ENCODE assay signal across 22 cellular contexts in the genomic region with DNA sequence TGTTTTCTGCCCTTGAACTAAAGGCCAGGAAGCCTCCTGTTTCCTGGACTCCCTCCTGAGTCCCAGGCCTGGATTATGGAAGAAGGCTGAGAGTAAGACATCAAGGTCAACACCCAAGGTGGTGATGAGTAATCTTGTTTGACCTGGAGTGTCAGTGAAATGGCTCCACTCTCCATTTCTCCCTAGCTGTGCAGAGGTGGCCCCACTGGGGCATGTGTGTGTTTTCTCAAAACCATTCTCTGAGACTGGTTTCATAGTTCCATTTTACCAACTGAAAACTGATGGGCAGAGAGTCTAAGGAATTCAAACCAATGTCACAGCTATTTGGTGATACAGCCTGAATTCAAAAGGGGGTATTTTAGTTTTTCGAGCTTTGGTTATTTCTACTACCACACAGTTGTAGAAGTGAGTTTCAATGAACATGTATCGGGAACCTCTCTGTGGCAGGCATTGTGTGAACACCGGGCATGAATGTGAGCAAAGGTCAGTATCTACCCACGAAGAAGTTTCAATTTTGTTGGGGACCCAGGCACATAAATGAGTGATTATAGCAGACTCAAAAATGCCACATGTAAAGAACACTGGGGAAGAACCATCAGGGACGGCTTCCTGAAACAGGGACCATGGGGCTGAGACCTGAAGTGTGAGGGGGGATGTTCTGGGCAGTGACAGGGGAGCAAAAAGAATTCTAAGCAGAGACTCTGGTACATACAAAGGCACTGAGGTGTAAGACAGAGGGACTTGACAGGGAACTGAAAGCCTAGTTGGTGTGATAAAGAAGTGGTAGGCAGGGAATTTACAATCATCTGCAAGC.
"Had no signal": no experiment of that assay in that cellular context is flagged by ENCODE, and none has a peak within 500 bp of the region (broad histone marks: within the 10 kb centered on the region; RNA-seq: fewer than 3 reads in every experiment).

No MANE protein-coding gene starts in this region.

- H3K36me3 Mint-ChIP-seq: activated naive CD4-positive, alpha-beta T cell treated with anti-CD3 and anti-CD28 coated beads, Interleukin-2, amount 50 U/mL, for 72 hours; WTC11 had no signal

- H3K27ac Mint-ChIP-seq: activated CD8-positive, alpha-beta T cell treated with anti-CD3 and anti-CD28 coated beads for 36 hours; activated naive CD4-positive, alpha-beta T cell treated with anti-CD3 and anti-CD28 coated beads, Interleukin-2, amount 50 U/mL, for 72 hours; memory B cell; naive thymus-derived CD8-positive, alpha-beta T cell; stimulated activated naive CD8-positive, alpha-beta T cell treated with anti-CD3 and anti-CD28 coated beads, Interleukin-15, Interleukin-2, amounts not matched to agents 100 ng/mL and 50 ng/mL, for 24 hours; WTC11 had no signal

- DNase-seq: activated CD4-positive, alpha-beta T cell treated with anti-CD3 and anti-CD28 coated beads for 4 hours; activated CD8-positive, alpha-beta memory T cell treated with anti-CD3 and anti-CD28 coated beads, Interleukin-2, amount 50 U/mL, for 4 hours; activated CD8-positive, alpha-beta T cell treated with anti-CD3 and anti-CD28 coated beads for 36 hours; activated gamma-delta T cell; activated T-cell treated with anti-CD3 and anti-CD28 coated beads, Interleukin-2, amount 50 U/mL, for 48 hours; esophagus squamous epithelium; left lung; naive thymus-derived CD8-positive, alpha-beta T cell; occipital lobe; right lobe of liver; stimulated activated CD4-positive, alpha-beta T cell treated with anti-CD3 and anti-CD28 coated beads, Interleukin-4, amount 100 ng/mL, for 4 hours; stimulated activated CD8-positive, alpha-beta memory T cell treated with anti-CD3 and anti-CD28 coated beads, Interleukin-4, amount 100 ng/mL, for 48 hours had no signal

- H3K36me3 ChIP-seq: cardiac muscle cell, esophagus squamous epithelium, left lung, prostate gland, right lobe of liver, suprapubic skin, upper lobe of left lung had no signal

- H3K4me3 ChIP-seq: cardiac muscle cell, esophagus squamous epithelium, hepatocyte, left lung, prostate gland, right lobe of liver, smooth muscle cell, suprapubic skin, upper lobe of left lung had no signal

- H3K4me1 ChIP-seq: prostate gland, right lobe of liver had no signal

- H3K27me3 Mint-ChIP-seq: activated CD8-positive, alpha-beta T cell treated with anti-CD3 and anti-CD28 coated beads for 36 hours had no signal

- H2AFZ ChIP-seq: hepatocyte had no signal

- ATAC-seq: activated CD8-positive, alpha-beta T cell treated with anti-CD3 and anti-CD28 coated beads for 36 hours; activated naive CD4-positive, alpha-beta T cell treated with anti-CD3 and anti-CD28 coated beads, Interleukin-2, amount 50 U/mL, for 72 hours; left lung; naive thymus-derived CD8-positive, alpha-beta T cell; right lobe of liver; WTC11 had no signal

- H3K27ac ChIP-seq: cardiac muscle cell, hepatocyte, prostate gland, right lobe of liver had no signal

- H3K79me2 ChIP-seq: hepatocyte had no signal

- H3K27me3 ChIP-seq: cardiac muscle cell, esophagus squamous epithelium, hepatocyte, left lung, right lobe of liver, suprapubic skin, upper lobe of left lung had no signal

- H3K9me3 ChIP-seq: esophagus squamous epithelium, left lung, prostate gland, right lobe of liver, suprapubic skin, upper lobe of left lung had no signal

- H3K4me3 Mint-ChIP-seq: activated CD8-positive, alpha-beta T cell treated with anti-CD3 and anti-CD28 coated beads for 36 hours; memory B cell; naive thymus-derived CD8-positive, alpha-beta T cell; stimulated activated naive CD8-positive, alpha-beta T cell treated with anti-CD3 and anti-CD28 coated beads, Interleukin-15, Interleukin-2, amounts not matched to agents 100 ng/mL and 50 ng/mL, for 24 hours; WTC11 had no signal

- H3K4me2 ChIP-seq: hepatocyte, smooth muscle cell had no signal
